8 cellular contexts compared by ENCODE assay signal in genomic region chr9:116646661-116647514, GRCh38. TPM values are rescaled to one million over a fixed set of nuclear protein-coding genes. Genes with fewer than 3 reads are reported as not detected.
DNase-seq lines count a peak whose midpoint lies in the region; ATAC-seq lines count a peak whose summit lies in the region.

No MANE protein-coding gene starts in this region.

- H3K9me3 Mint-ChIP-seq in T-cell: no peaks in the 10 kb centered on the region

- H3K4me3 Mint-ChIP-seq in T-cell: no peak overlapping the region

- peaks cover 35% of the 10 kb centered on the region for H3K36me3 Mint-ChIP-seq in T-cell

- CTCF ChIA-PET in T-cell (lab: Charles Lee): no interaction called here

- ATAC-seq in GM19468 (IDR thresholded peaks at IDR 0.05; ENCODE audit: extremely low read depth, unreplicated experiment): peak; percentile 74
- ATAC-seq in HG02610 (IDR thresholded peaks at IDR 0.05; ENCODE audit: unreplicated experiment): no peak
- no peak for ATAC-seq in T-cell (replicated peaks in 1 of 4)

- no peak overlapping the region for H3K27ac Mint-ChIP-seq in T-cell

- POLR2A ChIA-PET in T-cell (lab: Charles Lee): no interaction called here

- H3K4me1 Mint-ChIP-seq in T-cell: no peaks in the 10 kb centered on the region

- no peaks in the 10 kb centered on the region for H3K27me3 Mint-ChIP-seq in T-cell

- DNase-seq in COLO829 (ENCODE audit: low spot score): peak; percentile 43
- peak; percentile 44 for DNase-seq in NCI-H2171 treated with DMSO at 0.1 percent for 48 hours (lab: John Stamatoyannopoulos, UW)
- peak; percentile 45 for DNase-seq in dedifferentiated amniotic fluid mesenchymal stem cell (ENCODE audit: extremely low spot score)
- peak; percentile 40 for DNase-seq in midbrain (lab: John Stamatoyannopoulos, UW)
- no peak for DNase-seq in stimulated activated CD4-positive, alpha-beta T cell treated with anti-CD3 and anti-CD28 coated beads, Interleukin-1b, Interleukin-23, amount 100 ng/mL, for 48 hours
- DNase-seq in T-cell: no peak

RNA-seq across cellular contexts. Expression of gene TRIM32, which starts 40.2 kb away (rescaled TPM):
- 10 to 100 TPM in 4 of 5 donors, 1 to 10 TPM in 1; 7.7 to 23.4 (median 19.8) TPM for total RNA-seq in T-cell

Comparison
In these comparisons a context has a peak if more than half of its experiments do, and no peak if none do; other contexts are left out.
1. DNase-seq: peak in COLO829 (single experiment), NCI-H2171 treated with DMSO at 0.1 percent for 48 hours (single experiment), dedifferentiated amniotic fluid mesenchymal stem cell (single experiment) and midbrain (single experiment); none in stimulated activated CD4-positive, alpha-beta T cell treated with anti-CD3 and anti-CD28 coated beads, Interleukin-1b, Interleukin-23, amount 100 ng/mL, for 48 hours (single experiment) and T-cell (0 of 34).